Comparison of ENCODE assay signal across 12 cellular contexts in the genomic region with DNA sequence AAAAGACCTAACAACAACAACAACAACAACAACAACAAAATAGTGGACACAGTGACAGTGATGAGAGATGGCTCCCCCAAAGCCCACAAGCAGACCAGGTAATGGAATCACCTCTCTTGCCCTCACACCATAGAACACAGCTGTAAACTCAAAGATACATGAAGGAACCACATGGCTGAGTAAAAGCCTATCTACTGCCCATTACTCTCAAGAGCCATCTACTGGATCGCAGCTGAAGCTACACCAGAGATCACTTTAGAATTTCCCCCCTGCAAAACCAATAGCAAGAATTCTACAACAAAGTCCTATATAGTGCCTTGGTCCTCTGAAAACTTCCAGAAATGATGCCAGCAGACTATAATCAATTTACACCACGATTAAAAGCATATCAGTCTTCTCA.
DNase-seq lines count a peak whose midpoint lies in the region; ATAC-seq lines count a peak whose summit lies in the region.
"Had no signal": no experiment of that assay in that cellular context is flagged by ENCODE, and none has a peak within 500 bp of the region (broad histone marks: within the 10 kb centered on the region; RNA-seq: fewer than 3 reads in every experiment).

No MANE protein-coding gene starts in this region.

- H3K27me3 ChIP-seq in iPS DF 6.9 (ENCODE audit: control insufficient read depth, insufficient read depth, low read length): no peaks in the 10 kb centered on the region

- no peak overlapping the region for H3K4me3 ChIP-seq in iPS DF 6.9 (ENCODE audit: low read length)
- H3K4me3 ChIP-seq: mucosa of descending colon had no signal

- no peaks in the 10 kb centered on the region for H3K4me1 ChIP-seq in iPS DF 6.9 (ENCODE audit: control insufficient read depth, insufficient read depth, low read length)

- DNase-seq in D341Med (ENCODE audit: low spot score) (peak; percentile 21), HuH-7 (ENCODE audit: low spot score) (peak; percentile 13), SK-N-DZ (ENCODE audit: low spot score) (peak; percentile 5), iPS DF 6.9 (ENCODE audit: low read depth, low spot score) (peak; percentile 7), GDM1 (lab: John Stamatoyannopoulos, UW) (no peak)
- no peak for DNase-seq in stimulated activated effector memory CD8-positive, alpha-beta T cell treated with anti-CD3 and anti-CD28 coated beads, Interleukin-12 subunit alpha, Interleukin-12 subunit beta, amount 100 ng/mL, for 72 hours (ENCODE audit: low spot score in 2 of 2)
- DNase-seq: activated CD8-positive, alpha-beta memory T cell treated with anti-CD3 and anti-CD28 coated beads, Interleukin-2, amount 10 ng/mL, durations not matched to agents 7 days and 5 days; mucosa of descending colon; NCI-H2029 treated with DMSO at 0.1 percent for 48 hours; T-cell had no signal

- H3K9me3 ChIP-seq in iPS DF 6.9 (ENCODE audit: control insufficient read depth, insufficient read depth, low read length): no peaks in the 10 kb centered on the region

- no peak overlapping the region for H3K27ac Mint-ChIP-seq in stimulated activated effector memory CD8-positive, alpha-beta T cell treated with anti-CD3 and anti-CD28 coated beads, Interleukin-12 subunit alpha, Interleukin-12 subunit beta, amount 100 ng/mL, for 72 hours
- H3K27ac Mint-ChIP-seq: activated CD8-positive, alpha-beta memory T cell treated with anti-CD3 and anti-CD28 coated beads, Interleukin-2, amount 10 ng/mL, durations not matched to agents 7 days and 5 days; T-cell had no signal

- H3K9me3 Mint-ChIP-seq in stimulated activated effector memory CD8-positive, alpha-beta T cell treated with anti-CD3 and anti-CD28 coated beads, Interleukin-12 subunit alpha, Interleukin-12 subunit beta, amount 100 ng/mL, for 72 hours: peaks cover 33% of the 10 kb centered on the region

- no peaks in the 10 kb centered on the region for H3K36me3 Mint-ChIP-seq in stimulated activated effector memory CD8-positive, alpha-beta T cell treated with anti-CD3 and anti-CD28 coated beads, Interleukin-12 subunit alpha, Interleukin-12 subunit beta, amount 100 ng/mL, for 72 hours
- H3K36me3 Mint-ChIP-seq: activated CD8-positive, alpha-beta memory T cell treated with anti-CD3 and anti-CD28 coated beads, Interleukin-2, amount 10 ng/mL, durations not matched to agents 7 days and 5 days; T-cell had no signal

- H3K27ac ChIP-seq in iPS DF 6.9 (ENCODE audit: low read length): no peak overlapping the region

- H3K4me3 Mint-ChIP-seq in stimulated activated effector memory CD8-positive, alpha-beta T cell treated with anti-CD3 and anti-CD28 coated beads, Interleukin-12 subunit alpha, Interleukin-12 subunit beta, amount 100 ng/mL, for 72 hours: no peak overlapping the region
- H3K4me3 Mint-ChIP-seq: activated CD8-positive, alpha-beta memory T cell treated with anti-CD3 and anti-CD28 coated beads, Interleukin-2, amount 10 ng/mL, durations not matched to agents 7 days and 5 days; T-cell had no signal

- no peaks in the 10 kb centered on the region for H3K36me3 ChIP-seq in iPS DF 6.9 (ENCODE audit: control insufficient read depth, insufficient read depth, low read length)

- H3K4me1 Mint-ChIP-seq in stimulated activated effector memory CD8-positive, alpha-beta T cell treated with anti-CD3 and anti-CD28 coated beads, Interleukin-12 subunit alpha, Interleukin-12 subunit beta, amount 100 ng/mL, for 72 hours: no peaks in the 10 kb centered on the region
- H3K4me1 Mint-ChIP-seq: activated CD8-positive, alpha-beta memory T cell treated with anti-CD3 and anti-CD28 coated beads, Interleukin-2, amount 10 ng/mL, durations not matched to agents 7 days and 5 days; T-cell had no signal

- WGBS in iPS DF 6.9 (ENCODE audit: insufficient coverage, insufficient read length): no CpG with 5 or more reads among the region's 2 CpGs

- no peak for ATAC-seq in GM18517 (IDR thresholded peaks at IDR 0.05; ENCODE audit: unreplicated experiment)
- ATAC-seq in stimulated activated effector memory CD8-positive, alpha-beta T cell treated with anti-CD3 and anti-CD28 coated beads, Interleukin-12 subunit alpha, Interleukin-12 subunit beta, amount 100 ng/mL, for 72 hours: no peak
- no peak for ATAC-seq in HG02981 (IDR thresholded peaks at IDR 0.05; ENCODE audit: unreplicated experiment)
- ATAC-seq: activated CD8-positive, alpha-beta memory T cell treated with anti-CD3 and anti-CD28 coated beads, Interleukin-2, amount 10 ng/mL, durations not matched to agents 7 days and 5 days; mucosa of descending colon; T-cell had no signal

Comparison
In these comparisons a context has a peak if more than half of its experiments do, and no peak if none do; other contexts are left out.
1. DNase-seq: peak in D341Med (single experiment), HuH-7 (single experiment), SK-N-DZ (single experiment) and iPS DF 6.9 (single experiment); none in stimulated activated effector memory CD8-positive, alpha-beta T cell treated with anti-CD3 and anti-CD28 coated beads, Interleukin-12 subunit alpha, Interleukin-12 subunit beta, amount 100 ng/mL, for 72 hours (0 of 2) and GDM1 (single experiment).